Comparison of ENCODE assay signal across 1 cellular context in genomic region chr1:227255086-227255732, GRCh38.
TF ChIP-seq lines count a peak whose summit lies in the region.

No MANE protein-coding gene starts in this region.

TF ChIP-seq in WTC11, 78 proteins besides CTCF, POLR2A, EP300 and RAD21 (continued from another document):
- TF ChIP-seq PRDM15 (CRISPR knock-in tag; IDR thresholded peaks at IDR 0.05) = no peak
- TF ChIP-seq STAT6 (CRISPR knock-in tag; conservative IDR thresholded peaks at IDR 0.05; ENCODE audit: low read depth) = no peak
- no peak for TF ChIP-seq SMAD4 (CRISPR knock-in tag; IDR thresholded peaks at IDR 0.05)
